ENCODE assay signal across 9 cellular contexts in the genomic region with DNA sequence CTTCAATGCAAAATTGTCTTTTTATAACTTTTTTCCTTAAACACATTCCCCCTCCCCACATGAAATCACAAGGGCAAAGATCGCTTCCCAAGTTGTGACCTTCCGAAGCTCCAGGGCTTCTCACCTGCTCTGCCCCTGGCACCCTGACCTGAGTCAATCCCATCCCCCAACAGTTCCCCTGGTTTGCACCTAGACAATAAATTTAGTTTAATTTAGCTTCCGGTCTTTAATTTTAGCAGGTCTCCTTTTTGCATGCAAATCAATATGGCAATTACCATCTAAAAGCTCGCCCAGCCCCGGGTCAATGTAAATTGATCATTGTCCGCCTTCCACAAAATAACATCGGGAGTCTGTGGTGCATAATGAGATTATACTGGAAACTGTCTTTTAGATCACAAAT. TPM values are rescaled to one million over a fixed set of nuclear protein-coding genes. Genes with fewer than 3 reads are reported as not detected.
DNase-seq lines count a peak whose midpoint lies in the region; ATAC-seq and TF ChIP-seq lines count a peak whose summit lies in the region.
"Had no signal": no experiment of that assay in that cellular context is flagged by ENCODE, and none has a peak within 500 bp of the region (broad histone marks: within the 10 kb centered on the region; RNA-seq: fewer than 3 reads in every experiment).

No MANE protein-coding gene starts in this region.

- BruUV-seq in A673 (replicated peaks; lab: Mats Ljungman, UMichigan), result no TSS peak

- CTCF ChIA-PET in A673 (lab: Charles Lee), result no interaction called here

- H3K36me3 ChIP-seq in A673 (ENCODE audit: insufficient read depth, low read length, poor library complexity, severe bottlenecking), result no peaks in the 10 kb centered on the region

- no peak overlapping the region for H3K27ac Mint-ChIP-seq in activated naive CD8-positive, alpha-beta T cell treated with anti-CD3 and anti-CD28 coated beads, Interleukin-2, amount 50 U/mL, for 24 hours
- H3K27ac Mint-ChIP-seq in mesothelial cell of epicardium, result no peak overlapping the region

- H3K4me3 ChIP-seq in A673 (ENCODE audit: low read depth, low read length, poor library complexity, severe bottlenecking) (peak overlapping the region; percentile 17), GM12875 (ENCODE audit: low read depth, low read length) (peak overlapping the region; percentile 16)

- H3K27me3 Mint-ChIP-seq in activated naive CD8-positive, alpha-beta T cell treated with anti-CD3 and anti-CD28 coated beads, Interleukin-2, amount 50 U/mL, for 24 hours, result no peaks in the 10 kb centered on the region
- no peaks in the 10 kb centered on the region for H3K27me3 Mint-ChIP-seq in mesothelial cell of epicardium (ENCODE audit: low read depth)

- H3K4me1 ChIP-seq in A673 (ENCODE audit: insufficient read depth, low read length, poor library complexity, severe bottlenecking), result peaks cover 46% of the 10 kb centered on the region

- H3K4me3 Mint-ChIP-seq in activated naive CD8-positive, alpha-beta T cell treated with anti-CD3 and anti-CD28 coated beads, Interleukin-2, amount 50 U/mL, for 24 hours, result peak overlapping the region; percentile 69
- H3K4me3 Mint-ChIP-seq in mesothelial cell of epicardium, result peak overlapping the region; percentile 57

- POLR2A ChIA-PET in A673 (lab: Charles Lee; ENCODE audit: low non-redundant PET), result interaction anchor here (1.0 kb wide), 1 partner anchor 78 kb away, joined by 5 read pairs; no protein-coding TSS in a partner anchor

- no peaks in the 10 kb centered on the region for H3K9me3 Mint-ChIP-seq in activated naive CD8-positive, alpha-beta T cell treated with anti-CD3 and anti-CD28 coated beads, Interleukin-2, amount 50 U/mL, for 24 hours
- peaks cover 7% of the 10 kb centered on the region for H3K9me3 Mint-ChIP-seq in mesothelial cell of epicardium

- peaks cover 7% of the 10 kb centered on the region for H3K36me3 Mint-ChIP-seq in activated naive CD8-positive, alpha-beta T cell treated with anti-CD3 and anti-CD28 coated beads, Interleukin-2, amount 50 U/mL, for 24 hours (ENCODE audit: low read depth)
- no peaks in the 10 kb centered on the region for H3K36me3 Mint-ChIP-seq in mesothelial cell of epicardium

- no peak overlapping the region for H3K27ac ChIP-seq in A673 (ENCODE audit: low read depth, low read length, poor library complexity, severe bottlenecking)

- TF ChIP-seq CTCF in A673 (conservative IDR thresholded peaks at IDR 0.05; ENCODE audit: low read depth, low read length) (no peak), GM12875 (IDR thresholded peaks at IDR 0.05; ENCODE audit: borderline replicate concordance, insufficient read depth, low read depth, low read length) (no peak), mesothelial cell of epicardium (IDR thresholded peaks at IDR 0.05; ENCODE audit: unreplicated experiment) (no peak)

- no peak for ATAC-seq in activated naive CD8-positive, alpha-beta T cell treated with anti-CD3 and anti-CD28 coated beads, Interleukin-2, amount 50 U/mL, for 24 hours
- ATAC-seq in GM18520 (IDR thresholded peaks at IDR 0.05; ENCODE audit: unreplicated experiment) (no peak), HG02885 (IDR thresholded peaks at IDR 0.05; ENCODE audit: poor library complexity, unreplicated experiment) (no peak)

- DNase-seq in A673 (ENCODE audit: low spot score) (no peak), mesothelial cell of epicardium (ENCODE audit: low spot score in 2 of 2, unreplicated experiment in 2 of 2) (no peak), NCI-H2081 (lab: John Stamatoyannopoulos, UW) (no peak), Ammon's horn (ENCODE audit: low spot score) (no peak)
- no peak for DNase-seq in activated naive CD8-positive, alpha-beta T cell treated with anti-CD3 and anti-CD28 coated beads, Interleukin-2, amount 50 U/mL, for 24 hours
- DNase-seq: NCI-H1436 had no signal

- H3K27me3 ChIP-seq in A673 (replicated peaks; ENCODE audit: insufficient read depth, low read depth, low read length, poor library complexity), result no peaks in the 10 kb centered on the region

- intact Hi-C loops in A673 (cut with micrococcal nuclease; ENCODE audit: unreplicated experiment), result loop anchor here (5.0 kb wide), 1 partner anchor 79 kb away; no protein-coding TSS in a partner anchor

- H3K4me1 Mint-ChIP-seq in activated naive CD8-positive, alpha-beta T cell treated with anti-CD3 and anti-CD28 coated beads, Interleukin-2, amount 50 U/mL, for 24 hours, result peaks cover 55% of the 10 kb centered on the region
- peaks cover 68% of the 10 kb centered on the region for H3K4me1 Mint-ChIP-seq in mesothelial cell of epicardium

- no peaks in the 10 kb centered on the region for H3K9me3 ChIP-seq in A673 (ENCODE audit: low read depth, low read length, poor library complexity, severe bottlenecking)

RNA-seq across cellular contexts. Expression of gene BCOR, which starts 6.8 kb away (rescaled TPM):
- 58.8 and 59.0 TPM in 2 replicates for total RNA-seq in A673 (2021)
- 49.0 to 52.3 TPM (median 49.7 TPM) in 3 replicates for total RNA-seq in mesothelial cell of epicardium
